ENCODE assay signal across 23 cellular contexts in genomic region chr4:14621731-14622459, GRCh38.
A peak's percentile ranks its signal among the peaks of the same experiment; 100 is the strongest.
DNase-seq lines count a peak whose midpoint lies in the region; ATAC-seq and TF ChIP-seq lines count a peak whose summit lies in the region.
"Had no signal": no experiment of that assay in that cellular context is flagged by ENCODE, and none has a peak within 500 bp of the region (broad histone marks: within the 10 kb centered on the region; RNA-seq: fewer than 3 reads in every experiment).

No MANE protein-coding gene starts in this region.

- H3K4me1 Mint-ChIP-seq in WTC11: peaks cover 33% of the 10 kb centered on the region
- no peaks in the 10 kb centered on the region for H3K4me1 Mint-ChIP-seq in activated T-cell treated with anti-CD3 and anti-CD28 coated beads, Interleukin-2, amount 50 U/mL, for 24 hours (ENCODE audit: low read depth)
- H3K4me1 Mint-ChIP-seq: IgD-negative memory B cell had no signal

- intact Hi-C loops in heart left ventricle (cut with DNase I): no loop called here

- H3K9me3 ChIP-seq in heart left ventricle: no peaks in the 10 kb centered on the region
- H3K9me3 ChIP-seq: HAP-1, Peyer's patch had no signal

- 36 to 54% (median 42%) methylated on average over 7 of the region's 7 CpGs for WGBS in heart left ventricle, 4 donors

- CTCF ChIA-PET in WTC11 (lab: Charles Lee): no interaction called here

- peak overlapping the region in 11 of 12 donors; percentile 15 to 75 (median 62) for H3K27ac ChIP-seq in heart left ventricle
- H3K27ac ChIP-seq: C4-2B, HL-60, Peyer's patch, SK-N-MC had no signal

- no peak overlapping the region for H3K27ac Mint-ChIP-seq in WTC11
- H3K27ac Mint-ChIP-seq in activated T-cell treated with anti-CD3 and anti-CD28 coated beads, Interleukin-2, amount 50 U/mL, for 24 hours: no peak overlapping the region
- H3K27ac Mint-ChIP-seq: IgD-negative memory B cell had no signal

- peaks cover 4% of the 10 kb centered on the region for H3K9me3 Mint-ChIP-seq in WTC11
- H3K9me3 Mint-ChIP-seq in activated T-cell treated with anti-CD3 and anti-CD28 coated beads, Interleukin-2, amount 50 U/mL, for 24 hours: peaks cover 4% of the 10 kb centered on the region

- TF ChIP-seq POLR2A in heart left ventricle (IDR thresholded peaks at IDR 0.05): no peak

- POLR2A ChIA-PET in WTC11 (lab: Charles Lee): no interaction called here

- H3K4me3 ChIP-seq in heart left ventricle: no peak overlapping the region
- H3K4me3 ChIP-seq: HAP-1, Peyer's patch, SK-N-MC had no signal

- H3K27me3 Mint-ChIP-seq in WTC11 (ENCODE audit: low read depth): peaks cover 5% of the 10 kb centered on the region; the same call in 1 of the 2 replicates
- no peaks in the 10 kb centered on the region for H3K27me3 Mint-ChIP-seq in activated T-cell treated with anti-CD3 and anti-CD28 coated beads, Interleukin-2, amount 50 U/mL, for 24 hours
- H3K27me3 Mint-ChIP-seq: IgD-negative memory B cell had no signal

- no peaks in the 10 kb centered on the region for H3K36me3 Mint-ChIP-seq in WTC11
- H3K36me3 Mint-ChIP-seq in activated T-cell treated with anti-CD3 and anti-CD28 coated beads, Interleukin-2, amount 50 U/mL, for 24 hours (ENCODE audit: low read depth): no peaks in the 10 kb centered on the region
- H3K36me3 Mint-ChIP-seq: IgD-negative memory B cell had no signal

- DNase-seq in WTC11 (ENCODE audit: low spot score) (no peak), heart left ventricle (peak in 1 of 5 donors; percentile 31), iPS-NIHi7 (ENCODE audit: extremely low spot score) (peak; percentile 14), NCI-H2081 (lab: John Stamatoyannopoulos, UW) (no peak), hepatic stellate cell (ENCODE audit: low spot score) (no peak)
- no peak for DNase-seq in activated T-cell treated with anti-CD3 and anti-CD28 coated beads, Interleukin-2, amount 50 U/mL, for 24 hours
- DNase-seq: AML-193; Karpas-422; NCI-H1048; NCI-H1436; NCI-H2029 treated with DMSO at 0.1 percent for 48 hours; NCI-H2171 treated with DMSO at 0.1 percent for 48 hours; NCI-H446; NCI-H69; NK-92 treated with Interleukin-12 subunit alpha and Interleukin-12 subunit beta, amount 100 ng/mL, for 24 hours; Peyer's patch; SHP77 had no signal

- no peak overlapping the region for H3K4me3 Mint-ChIP-seq in WTC11
- H3K4me3 Mint-ChIP-seq in activated T-cell treated with anti-CD3 and anti-CD28 coated beads, Interleukin-2, amount 50 U/mL, for 24 hours: no peak overlapping the region
- H3K4me3 Mint-ChIP-seq: IgD-negative memory B cell had no signal

- no peaks in the 10 kb centered on the region for H3K27me3 ChIP-seq in heart left ventricle
- H3K27me3 ChIP-seq: Peyer's patch had no signal

- no peaks in the 10 kb centered on the region for H3K36me3 ChIP-seq in heart left ventricle
- H3K36me3 ChIP-seq: HAP-1, Peyer's patch had no signal

- TF ChIP-seq CTCF in WTC11 (IDR thresholded peaks at IDR 0.05) (no peak), heart left ventricle (IDR thresholded peaks at IDR 0.05) (no peak)

- peaks cover 0 to 13% (median 0%) of the 10 kb centered on the region in 12 donors for H3K4me1 ChIP-seq in heart left ventricle
- H3K4me1 ChIP-seq: HAP-1, Peyer's patch had no signal

- ATAC-seq in WTC11: peak; percentile 35; the same call in 1 of the 2 replicates
- peak; percentile 92 to 98 (median 95) for ATAC-seq in heart left ventricle
- ATAC-seq in HG03025 (IDR thresholded peaks at IDR 0.05; ENCODE audit: low FRiP score, unreplicated experiment): no peak

TF ChIP-seq in WTC11, 78 proteins besides CTCF, POLR2A, EP300 and RAD21 (continues in another document):
- TF ChIP-seq ZNF671 (CRISPR knock-in tag; IDR thresholded peaks at IDR 0.05) (no peak), ZBTB21 (CRISPR knock-in tag; IDR thresholded peaks at IDR 0.05; ENCODE audit: borderline replicate concordance) (no peak), ATF3 (CRISPR knock-in tag; conservative IDR thresholded peaks at IDR 0.05) (no peak), KAT7 (CRISPR knock-in tag; IDR thresholded peaks at IDR 0.05; ENCODE audit: borderline replicate concordance) (no peak), AR (CRISPR knock-in tag; IDR thresholded peaks at IDR 0.05) (no peak), JUN (CRISPR knock-in tag; IDR thresholded peaks at IDR 0.05) (no peak), NFYB (CRISPR knock-in tag; conservative IDR thresholded peaks at IDR 0.05; ENCODE audit: low read depth) (no peak), ARID4B (CRISPR knock-in tag; IDR thresholded peaks at IDR 0.05; ENCODE audit: borderline replicate concordance) (no peak), MXD4 (CRISPR knock-in tag; IDR thresholded peaks at IDR 0.05; ENCODE audit: borderline replicate concordance) (no peak), FOXP1 (CRISPR knock-in tag; IDR thresholded peaks at IDR 0.05; ENCODE audit: borderline replicate concordance) (no peak)
